Comparison of ENCODE assay signal across 8 cellular contexts in the genomic region with DNA sequence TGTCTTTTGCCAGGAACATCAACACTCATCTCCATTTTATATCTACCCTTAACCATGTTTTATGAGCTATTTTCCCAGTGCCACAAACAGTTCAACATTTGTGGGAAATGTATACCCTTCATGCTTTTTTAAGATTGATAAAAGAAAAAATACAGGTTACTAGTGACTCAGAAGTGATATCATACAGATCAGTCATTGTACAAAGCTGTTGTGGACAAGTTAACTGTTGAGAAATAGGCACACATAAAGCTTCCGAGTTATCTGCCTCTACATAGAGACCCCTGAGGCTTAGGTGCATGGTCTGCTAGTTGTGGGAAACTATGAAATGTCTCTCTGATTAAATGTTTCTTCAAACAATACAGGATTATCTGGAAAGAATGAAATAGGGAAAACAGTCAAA.
"Had no signal": no experiment of that assay in that cellular context is flagged by ENCODE, and none has a peak within 500 bp of the region (broad histone marks: within the 10 kb centered on the region; RNA-seq: fewer than 3 reads in every experiment).

No MANE protein-coding gene starts in this region.

- FAIRE-seq: H1, H54, HTR-8/SVneo, K562 had no signal

- ATAC-seq: GM23338, K562 had no signal

- H3K4me3 ChIP-seq: GM23338, K562 had no signal

- H3K4me2 ChIP-seq: GM23338 had no signal

- H2AFZ ChIP-seq: GM23338 had no signal

- DNase-seq: H9, HCEC 1CT, IMR-90 had no signal
